23 cellular contexts compared by ENCODE assay signal in the genomic region with DNA sequence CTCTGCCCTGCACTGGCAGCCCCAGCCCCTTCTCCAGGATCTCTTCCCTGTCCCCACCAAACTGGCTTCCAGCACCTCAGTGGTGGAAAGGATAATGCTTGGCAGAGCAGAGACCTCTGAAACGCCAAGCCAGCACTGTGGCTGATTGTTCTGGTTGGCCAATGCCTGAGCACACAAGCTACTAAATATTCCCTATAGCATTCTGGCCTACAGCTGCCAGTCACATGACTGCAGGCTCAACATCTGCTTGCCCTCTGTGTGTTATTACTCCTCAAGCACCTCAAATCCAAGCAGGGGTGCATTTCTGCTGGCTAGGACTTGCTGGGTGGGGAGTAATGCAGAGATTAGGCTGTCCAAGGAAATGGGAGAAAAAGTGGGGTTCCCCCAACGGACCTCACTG. TPM values are rescaled to one million over a fixed set of nuclear protein-coding genes. Genes with fewer than 3 reads are reported as not detected.
DNase-seq lines count a peak whose midpoint lies in the region; ATAC-seq and TF ChIP-seq lines count a peak whose summit lies in the region.
"Had no signal": no experiment of that assay in that cellular context is flagged by ENCODE, and none has a peak within 500 bp of the region (broad histone marks: within the 10 kb centered on the region; RNA-seq: fewer than 3 reads in every experiment).

No MANE protein-coding gene starts in this region.

- H3K79me2 ChIP-seq in MM.1S (ENCODE audit: low read length), result no peaks in the 10 kb centered on the region

- no peak for DNase-seq in Right ventricle myocardium inferior (ENCODE audit: missing footprints)
- no peak for DNase-seq in left ventricle myocardium inferior
- DNase-seq in inferior parietal cortex (ENCODE audit: extremely low spot score), result peak; percentile 25
- peak; percentile 75 for DNase-seq in superior temporal gyrus (ENCODE audit: extremely low spot score)
- no peak for DNase-seq in MM.1S
- no peak for DNase-seq in activated CD4-positive, alpha-beta T cell treated with anti-CD3 and anti-CD28 coated beads for 48 hours
- no peak for DNase-seq in HAP-1 (ENCODE audit: low spot score in 2 of 2)
- DNase-seq: activated CD8-positive, alpha-beta T cell treated with anti-CD3 and anti-CD28 coated beads for 36 hours; mucosa of descending colon; NCI-H748 treated with DMSO at 0.1 percent for 48 hours; right lobe of liver; stimulated activated naive CD4-positive, alpha-beta T cell; transverse colon had no signal

- ATAC-seq in Right ventricle myocardium inferior, result peak; percentile 43
- ATAC-seq: activated CD8-positive, alpha-beta T cell treated with anti-CD3 and anti-CD28 coated beads for 36 hours; activated naive CD4-positive, alpha-beta T cell treated with anti-CD3 and anti-CD28 coated beads, Interleukin-2, amount 50 U/mL, for 72 hours; mucosa of descending colon; WTC11 had no signal

- no peak overlapping the region for H2AFZ ChIP-seq in MM.1S (ENCODE audit: low read length)

- in situ Hi-C loops in HAP-1 (cut with MboI; ENCODE audit: low sequenced_read_pairs), result no loop called here

- H4K20me1 ChIP-seq in MM.1S (ENCODE audit: insufficient read depth, low read length), result no peaks in the 10 kb centered on the region

- no peaks in the 10 kb centered on the region for H3K36me3 ChIP-seq in left ventricle myocardium inferior
- no peaks in the 10 kb centered on the region for H3K36me3 ChIP-seq in MM.1S (replicated peaks; ENCODE audit: insufficient read depth, low read length)
- no peaks in the 10 kb centered on the region for H3K36me3 ChIP-seq in HAP-1 (replicated peaks)
- H3K36me3 ChIP-seq: right lobe of liver, SJSA1, transverse colon had no signal

- H3K9me3 Mint-ChIP-seq in dendritic cell treated with granulocyte-macrophage colony-stimulating factor and Interleukin-4, amounts not matched to agents 40 ng/mL and 50 ng/mL, for 4 days, result no peaks in the 10 kb centered on the region
- H3K9me3 Mint-ChIP-seq: activated CD8-positive, alpha-beta T cell treated with anti-CD3 and anti-CD28 coated beads for 36 hours; activated naive CD4-positive, alpha-beta T cell treated with anti-CD3 and anti-CD28 coated beads, Interleukin-2, amount 50 U/mL, for 72 hours; WTC11 had no signal

- peaks cover 16% of the 10 kb centered on the region for H3K27me3 Mint-ChIP-seq in dendritic cell treated with granulocyte-macrophage colony-stimulating factor and Interleukin-4, amounts not matched to agents 40 ng/mL and 50 ng/mL, for 4 days
- H3K27me3 Mint-ChIP-seq: activated CD8-positive, alpha-beta T cell treated with anti-CD3 and anti-CD28 coated beads for 36 hours had no signal

- H3K27ac ChIP-seq in left ventricle myocardium inferior (replicated peaks) (no peak overlapping the region), MM.1S (ENCODE audit: low read length) (no peak overlapping the region)
- H3K27ac ChIP-seq: right lobe of liver, SJSA1, transverse colon had no signal

- no peaks in the 10 kb centered on the region for H3K9me3 ChIP-seq in left ventricle myocardium inferior (replicated peaks)
- no peaks in the 10 kb centered on the region for H3K9me3 ChIP-seq in MM.1S (replicated peaks; ENCODE audit: insufficient read depth, low read length)
- H3K9me3 ChIP-seq in HAP-1, result no peaks in the 10 kb centered on the region
- H3K9me3 ChIP-seq: mucosa of descending colon, right lobe of liver, SJSA1, transverse colon had no signal

- no peaks in the 10 kb centered on the region for H3F3A ChIP-seq in MM.1S (ENCODE audit: insufficient read depth, low read length)

- H3K4me1 ChIP-seq in left ventricle myocardium inferior, result peaks cover 13% of the 10 kb centered on the region
- H3K4me1 ChIP-seq in MM.1S (ENCODE audit: low read length), result no peaks in the 10 kb centered on the region
- H3K4me1 ChIP-seq in HAP-1, result no peaks in the 10 kb centered on the region
- H3K4me1 ChIP-seq: right lobe of liver, SJSA1 had no signal

- H3K9me2 ChIP-seq in MM.1S (replicated peaks; ENCODE audit: insufficient read depth, low read length), result no peaks in the 10 kb centered on the region

- H3K4me2 ChIP-seq in MM.1S (ENCODE audit: low read depth, low read length), result no peak overlapping the region

- H3K4me3 Mint-ChIP-seq in dendritic cell treated with granulocyte-macrophage colony-stimulating factor and Interleukin-4, amounts not matched to agents 40 ng/mL and 50 ng/mL, for 4 days, result no peak overlapping the region
- H3K4me3 Mint-ChIP-seq: activated CD8-positive, alpha-beta T cell treated with anti-CD3 and anti-CD28 coated beads for 36 hours; WTC11 had no signal

- TF ChIP-seq CTCF in left ventricle myocardium inferior (IDR thresholded peaks at IDR 0.05; ENCODE audit: borderline replicate concordance) (no peak), MM.1S (IDR thresholded peaks at IDR 0.05; ENCODE audit: low read length) (no peak)

- H3K4me1 Mint-ChIP-seq in dendritic cell treated with granulocyte-macrophage colony-stimulating factor and Interleukin-4, amounts not matched to agents 40 ng/mL and 50 ng/mL, for 4 days (ENCODE audit: low read depth), result peaks cover 37% of the 10 kb centered on the region

- no peak overlapping the region for H3K9ac ChIP-seq in MM.1S (ENCODE audit: low read length)

- H3K4me3 ChIP-seq in left ventricle myocardium inferior, result no peak overlapping the region
- H3K4me3 ChIP-seq in MM.1S (ENCODE audit: low read length), result no peak overlapping the region
- no peak overlapping the region for H3K4me3 ChIP-seq in HAP-1
- H3K4me3 ChIP-seq: mucosa of descending colon, right lobe of liver, SJSA1, transverse colon had no signal

- peak overlapping the region; percentile 72 for H3K27ac Mint-ChIP-seq in dendritic cell treated with granulocyte-macrophage colony-stimulating factor and Interleukin-4, amounts not matched to agents 40 ng/mL and 50 ng/mL, for 4 days
- H3K27ac Mint-ChIP-seq: activated CD8-positive, alpha-beta T cell treated with anti-CD3 and anti-CD28 coated beads for 36 hours; WTC11 had no signal

- H3K27me3 ChIP-seq in left ventricle myocardium inferior (ENCODE audit: low read depth) (no peaks in the 10 kb centered on the region), MM.1S (replicated peaks; ENCODE audit: insufficient read depth, low read length) (no peaks in the 10 kb centered on the region), HAP-1 (ENCODE audit: low read depth) (0 out of 2 replicates have a peak, but pooled peaks cover 3% of the 10 kb centered on the region)
- H3K27me3 ChIP-seq: right lobe of liver, SJSA1, transverse colon had no signal

- intact Hi-C loops in Right ventricle myocardium inferior (cut with DNase I), result no loop called here
- intact Hi-C loops in left ventricle myocardium inferior (cut with micrococcal nuclease), result no loop called here
- intact Hi-C loops in dendritic cell treated with granulocyte-macrophage colony-stimulating factor and Interleukin-4, amounts not matched to agents 40 ng/mL and 50 ng/mL, for 4 days (cut with micrococcal nuclease), result no loop called here

- H3K36me3 Mint-ChIP-seq in dendritic cell treated with granulocyte-macrophage colony-stimulating factor and Interleukin-4, amounts not matched to agents 40 ng/mL and 50 ng/mL, for 4 days (ENCODE audit: low read depth), result no peaks in the 10 kb centered on the region
- H3K36me3 Mint-ChIP-seq: activated naive CD4-positive, alpha-beta T cell treated with anti-CD3 and anti-CD28 coated beads, Interleukin-2, amount 50 U/mL, for 72 hours; WTC11 had no signal

RNA-seq across cellular contexts. Expression of a gene that starts 6.1 kb away (rescaled TPM):
- not detected for total RNA-seq in Right ventricle myocardium inferior
- not detected for total RNA-seq in left ventricle myocardium inferior
- total RNA-seq: activated CD8-positive, alpha-beta T cell treated with anti-CD3 and anti-CD28 coated beads for 36 hours; activated naive CD4-positive, alpha-beta T cell treated with anti-CD3 and anti-CD28 coated beads, Interleukin-2, amount 50 U/mL, for 72 hours; astrocyte; cerebellum; H1; HT1080; kidney epithelial cell; mucosa of descending colon; PC-3; right lobe of liver; SJSA1; transverse colon; WTC11 had no signal

RNA-seq across cellular contexts. Expression of a gene that starts 36.7 kb away (rescaled TPM):
- total RNA-seq in Right ventricle myocardium inferior (13.1 TPM), left ventricle myocardium inferior (8.2 TPM)

Comparison
In these comparisons a context has a peak if more than half of its experiments do, and no peak if none do; other contexts are left out.
1. DNase-seq: peak in inferior parietal cortex (single experiment) and superior temporal gyrus (single experiment); none in Right ventricle myocardium inferior (single experiment), left ventricle myocardium inferior (single experiment), MM.1S (single experiment), activated CD4-positive, alpha-beta T cell treated with anti-CD3 and anti-CD28 coated beads for 48 hours (single experiment) and HAP-1 (0 of 2).